21 cellular contexts compared by ENCODE assay signal in the genomic region with DNA sequence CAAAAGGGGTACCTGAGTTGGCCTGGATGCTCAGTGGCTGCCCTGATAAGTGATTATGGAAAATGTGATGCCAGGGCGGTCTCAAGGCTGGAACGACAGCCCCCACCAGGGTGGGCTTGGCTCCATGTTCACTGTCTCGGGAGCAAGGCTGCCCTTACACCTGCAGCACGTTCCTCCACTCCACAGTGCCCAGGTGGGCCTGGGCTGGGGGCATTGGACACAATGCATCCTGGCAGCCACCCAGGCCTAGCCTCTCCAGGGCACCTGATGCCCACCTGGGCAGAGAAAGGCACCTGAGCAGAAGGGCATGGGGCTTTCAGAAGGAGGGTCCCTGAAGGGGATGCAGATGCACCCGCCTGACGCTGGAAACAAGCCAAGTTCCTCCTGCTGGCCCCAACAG.
"Had no signal": no experiment of that assay in that cellular context is flagged by ENCODE, and none has a peak within 500 bp of the region (broad histone marks: within the 10 kb centered on the region; RNA-seq: fewer than 3 reads in every experiment).

No MANE protein-coding gene starts in this region.

- H3K27ac ChIP-seq: coronary artery, dorsolateral prefrontal cortex, esophagus muscularis mucosa, foreskin keratinocyte, gastroesophageal sphincter, heart left ventricle, hepatocyte, left lung, lower lobe of right lung had no signal

- FAIRE-seq: colon, endothelial cell of umbilical vein, frontal cortex, islet of Langerhans, keratinocyte had no signal

- H3K79me2 ChIP-seq: hepatocyte had no signal

- H3K4me1 ChIP-seq: esophagus muscularis mucosa, foreskin keratinocyte, gastroesophageal sphincter, heart left ventricle, left lung, lower lobe of right lung had no signal

- H3K4me3 ChIP-seq: coronary artery, dorsolateral prefrontal cortex, esophagus muscularis mucosa, gastroesophageal sphincter, heart left ventricle, hepatocyte, left lung, lower lobe of right lung, mucosa of descending colon had no signal

- H3K9me3 ChIP-seq: esophagus muscularis mucosa, mucosa of descending colon had no signal

- H2AFZ ChIP-seq: hepatocyte had no signal

- H3K27me3 ChIP-seq: dorsolateral prefrontal cortex, esophagus muscularis mucosa, foreskin keratinocyte, gastroesophageal sphincter, heart left ventricle, hepatocyte, left lung had no signal

- ATAC-seq: foreskin keratinocyte, gastroesophageal sphincter, heart left ventricle, left cardiac atrium, left lung, left ventricle myocardium superior, lower lobe of right lung, mucosa of descending colon had no signal

- H3K36me3 ChIP-seq: esophagus muscularis mucosa, gastroesophageal sphincter, heart left ventricle, left lung, lower lobe of right lung had no signal

- DNase-seq: dermis blood vessel endothelial cell; dorsolateral prefrontal cortex; effector CD4-positive, alpha-beta T cell; effector memory CD4-positive, alpha-beta T cell; foreskin keratinocyte; heart left ventricle; left cardiac atrium; left ventricle myocardium superior; lower lobe of right lung; mesenchymal stem cell had no signal

- H3K4me2 ChIP-seq: hepatocyte had no signal
